Comparison of ENCODE assay signal across 9 cellular contexts in the genomic region with DNA sequence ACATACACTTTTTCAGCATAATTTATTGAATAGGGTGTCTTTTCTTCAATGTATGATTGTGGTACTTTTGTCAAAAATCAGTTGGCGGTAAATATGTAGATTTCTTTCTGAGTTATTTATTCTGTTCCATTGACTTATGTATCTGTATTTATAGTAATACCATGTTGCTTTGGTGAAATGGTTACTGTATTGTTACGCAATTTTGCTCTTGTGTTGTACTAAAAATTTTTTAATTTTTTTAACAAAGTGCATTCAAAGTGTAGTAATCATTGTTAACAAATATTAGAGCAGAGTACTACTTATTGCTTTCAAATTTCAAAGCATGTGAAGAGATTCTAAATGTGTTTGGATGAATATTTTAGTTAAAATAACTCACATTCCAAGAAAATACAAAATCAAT.
"Had no signal": no experiment of that assay in that cellular context is flagged by ENCODE, and none has a peak within 500 bp of the region (broad histone marks: within the 10 kb centered on the region; RNA-seq: fewer than 3 reads in every experiment).

No MANE protein-coding gene starts in this region.

- H3K4me1 ChIP-seq: HAP-1 had no signal

- ATAC-seq: HCT116 had no signal

- H3K27ac ChIP-seq: GM23248, HL-60 had no signal

- H3K4me3 ChIP-seq: GM23248, HAP-1 had no signal

- H3K9ac ChIP-seq: GM23248 had no signal

- H3K27me3 Mint-ChIP-seq: IgD-negative memory B cell had no signal

- H3K36me3 Mint-ChIP-seq: IgD-negative memory B cell had no signal

- H2AFZ ChIP-seq: GM23248 had no signal

- H3K27ac Mint-ChIP-seq: HFFc6, IgD-negative memory B cell had no signal

- H3K36me3 ChIP-seq: HAP-1 had no signal

- H3K9me3 ChIP-seq: HAP-1 had no signal

- H3K4me3 Mint-ChIP-seq: HFFc6, IgD-negative memory B cell had no signal

- H3K4me1 Mint-ChIP-seq: IgD-negative memory B cell had no signal

- DNase-seq: GM23248, GOT3, H7, HFFc6, KBM-7 had no signal
